2 cellular contexts compared by ENCODE assay signal in the genomic region with DNA sequence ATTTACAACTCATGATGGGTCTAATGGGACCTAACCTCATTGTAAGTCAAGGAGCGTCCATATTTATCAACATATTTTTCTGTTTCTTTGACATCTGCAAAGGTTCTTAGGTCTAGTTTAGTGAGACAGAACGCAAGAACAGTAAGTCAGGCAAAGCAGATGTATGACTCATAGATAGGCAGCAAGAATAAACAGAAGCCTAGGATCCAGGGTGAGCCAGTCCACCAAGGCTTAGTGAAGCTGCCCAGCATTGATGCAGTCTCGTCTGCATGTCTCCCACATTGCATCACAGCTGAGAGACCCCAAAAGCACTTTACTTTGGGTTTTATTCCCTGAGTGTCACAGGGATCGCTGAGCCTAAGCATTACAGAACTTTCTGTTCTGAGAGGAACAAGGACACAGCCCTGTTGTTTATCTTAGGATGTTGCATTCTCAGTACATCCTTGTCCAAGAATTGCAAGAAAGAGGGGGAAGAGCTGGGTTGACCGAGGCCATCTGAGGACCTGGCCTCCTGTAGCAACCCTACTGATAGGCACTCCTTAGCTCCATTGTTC.
A peak's percentile ranks its signal among the peaks of the same experiment; 100 is the strongest.
TF ChIP-seq lines count a peak whose summit lies in the region.

No MANE protein-coding gene starts in this region.

TF ChIP-seq in IMR-90, 13 proteins besides CTCF, POLR2A, EP300 and RAD21:
- TF ChIP-seq CHD1 (IDR thresholded peaks at IDR 0.05; ENCODE audit: low read depth, low read length), result no peak
- TF ChIP-seq ELK1 (IDR thresholded peaks at IDR 0.05; ENCODE audit: borderline replicate concordance, low read depth, low read length), result no peak
- TF ChIP-seq RFX5 (IDR thresholded peaks at IDR 0.05; ENCODE audit: low read depth, low read length), result no peak
- TF ChIP-seq RCOR1 (IDR thresholded peaks at IDR 0.05; ENCODE audit: insufficient replicate concordance, low read length), result no peak
- no peak for TF ChIP-seq SMC3 (IDR thresholded peaks at IDR 0.05; ENCODE audit: low read depth, low read length)
- no peak for TF ChIP-seq BHLHE40 (IDR thresholded peaks at IDR 0.05; ENCODE audit: low read depth, low read length)
- TF ChIP-seq FOS (IDR thresholded peaks at IDR 0.05; ENCODE audit: low read depth, low read length), result peak; percentile 34; the same call in 1 of the 2 replicates
- peak; percentile 47 for TF ChIP-seq CEBPB (IDR thresholded peaks at IDR 0.05; ENCODE audit: low read depth, low read length)
- TF ChIP-seq MXI1 (IDR thresholded peaks at IDR 0.05; ENCODE audit: borderline replicate concordance, low read depth, low read length), result no peak

TF ChIP-seq in K562, 482 proteins besides CTCF, POLR2A, EP300 and RAD21:
- TF ChIP-seq ATF3 (IDR thresholded peaks at IDR 0.05), result peak; percentile 38
- TF ChIP-seq ATF3 (CRISPR knock-in tag; conservative IDR thresholded peaks at IDR 0.05), result no peak
- 0 out of 2 replicates have a peak, but pooled peaks have one; percentile 24 for TF ChIP-seq JUND (IDR thresholded peaks at IDR 0.05; ENCODE audit: borderline replicate concordance, low read depth, low read length)
- TF ChIP-seq JUND (tag; IDR thresholded peaks at IDR 0.05; ENCODE audit: borderline replicate concordance, low read depth, low read length), result no peak
- peak; percentile 48; the same call in 1 of the 2 replicates for TF ChIP-seq FOSL1 (tag; conservative IDR thresholded peaks at IDR 0.05)
- TF ChIP-seq, protein P1, sequence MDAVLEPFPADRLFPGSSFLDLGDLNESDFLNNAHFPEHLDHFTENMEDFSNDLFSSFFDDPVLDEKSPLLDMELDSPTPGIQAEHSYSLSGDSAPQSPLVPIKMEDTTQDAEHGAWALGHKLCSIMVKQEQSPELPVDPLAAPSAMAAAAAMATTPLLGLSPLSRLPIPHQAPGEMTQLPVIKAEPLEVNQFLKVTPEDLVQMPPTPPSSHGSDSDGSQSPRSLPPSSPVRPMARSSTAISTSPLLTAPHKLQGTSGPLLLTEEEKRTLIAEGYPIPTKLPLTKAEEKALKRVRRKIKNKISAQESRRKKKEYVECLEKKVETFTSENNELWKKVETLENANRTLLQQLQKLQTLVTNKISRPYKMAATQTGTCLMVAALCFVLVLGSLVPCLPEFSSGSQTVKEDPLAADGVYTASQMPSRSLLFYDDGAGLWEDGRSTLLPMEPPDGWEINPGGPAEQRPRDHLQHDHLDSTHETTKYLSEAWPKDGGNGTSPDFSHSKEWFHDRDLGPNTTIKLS (IDR thresholded peaks at IDR 0.05; ENCODE audit: borderline replicate concordance, low read depth), result no peak
